Comparison of ENCODE assay signal across 17 cellular contexts in genomic region chr16:80330803-80331202, GRCh38.
DNase-seq lines count a peak whose midpoint lies in the region; ATAC-seq, FAIRE-seq and TF ChIP-seq lines count a peak whose summit lies in the region.
"Had no signal": no experiment of that assay in that cellular context is flagged by ENCODE, and none has a peak within 500 bp of the region (broad histone marks: within the 10 kb centered on the region; RNA-seq: fewer than 3 reads in every experiment).

No MANE protein-coding gene starts in this region.

- no peak for TF ChIP-seq CTCF in liver (IDR thresholded peaks at IDR 0.05; ENCODE audit: low read depth, low read length, missing input control)
- no peak for TF ChIP-seq CTCF in HepG2 (CRISPR knock-in tag; IDR thresholded peaks at IDR 0.05)
- TF ChIP-seq CTCF in osteoblast (IDR thresholded peaks at IDR 0.05; ENCODE audit: extremely low read depth, low read depth, low read length), result no peak

- no TSS peak for BruUV-seq in HepG2 (replicated peaks; lab: Mats Ljungman, UMichigan)

- TF ChIP-seq EP300 in HepG2 (IDR thresholded peaks at IDR 0.05; ENCODE audit: low read depth in 2 of 2, low read length in 2 of 2) (no peak), HepG2 (CRISPR knock-in tag; IDR thresholded peaks at IDR 0.05; ENCODE audit: borderline replicate concordance) (no peak)

- H3K27me3 ChIP-seq in liver (ENCODE audit: control insufficient read depth in 4 of 4, insufficient read depth in 4 of 4, low read length in 3 of 4) (no peaks in the 10 kb centered on the region), HepG2 (ENCODE audit: control insufficient read depth in 1 of 2, insufficient read depth in 2 of 2, low read length in 2 of 2) (no peaks in the 10 kb centered on the region; a peak in 1 of 5 replicates), small intestine (ENCODE audit: control insufficient read depth in 2 of 2, insufficient read depth in 2 of 2, low read length in 2 of 2) (no peaks in the 10 kb centered on the region), aorta (ENCODE audit: control insufficient read depth in 1 of 2, insufficient read depth in 2 of 2, low read length in 1 of 2) (no peaks in the 10 kb centered on the region), osteoblast (ENCODE audit: insufficient read depth, low read length) (peaks cover 3% of the 10 kb centered on the region)
- H3K27me3 ChIP-seq: BLaER1 had no signal

- POLR2A ChIA-PET in HepG2 (lab: Yijun Ruan, JAX), result no interaction called here

- H3K79me2 ChIP-seq in HepG2 (ENCODE audit: insufficient read depth, low read length) (no peaks in the 10 kb centered on the region), osteoblast (ENCODE audit: insufficient read depth, low read length) (no peaks in the 10 kb centered on the region)

- 58% methylated on average over 3 of the region's 3 CpGs for WGBS in liver
- 0% methylated on average over 3 of the region's 3 CpGs for WGBS in HepG2 (ENCODE audit: low lambda C conversion rate)
- 11 to 51% (median 37%) methylated on average over 3 of the region's 3 CpGs for WGBS in small intestine, 3 donors
- 52 to 80% methylated on average over 3 of the region's 3 CpGs for WGBS in aorta, 2 donors

- H3K9me3 ChIP-seq in liver (ENCODE audit: control insufficient read depth in 4 of 4, low read length in 3 of 4) (no peaks in the 10 kb centered on the region), HepG2 (ENCODE audit: low read length) (no peaks in the 10 kb centered on the region), small intestine (ENCODE audit: control insufficient read depth, low read depth) (no peaks in the 10 kb centered on the region), aorta (ENCODE audit: control insufficient read depth, low read length) (no peaks in the 10 kb centered on the region), osteoblast (ENCODE audit: low read depth, low read length) (no peaks in the 10 kb centered on the region)
- H3K9me3 ChIP-seq: A549, BLaER1 had no signal

- no peak for FAIRE-seq in HepG2 (lab: Jason Lieb, UNC)
- no peak for FAIRE-seq in small intestine (lab: Jason Lieb, UNC)
- FAIRE-seq: A549, H54 had no signal

- H3K36me3 ChIP-seq in liver (ENCODE audit: control insufficient read depth in 4 of 4, insufficient read depth in 3 of 4, low read depth in 1 of 4, low read length in 3 of 4) (no peaks in the 10 kb centered on the region), HepG2 (replicated peaks in 1 of 2; ENCODE audit: control insufficient read depth in 1 of 2, insufficient read depth in 2 of 2, low read length in 2 of 2) (no peaks in the 10 kb centered on the region), small intestine (ENCODE audit: control insufficient read depth in 2 of 2, insufficient read depth in 2 of 2, low read length in 2 of 2) (no peaks in the 10 kb centered on the region), aorta (ENCODE audit: control insufficient read depth in 1 of 2, insufficient read depth in 2 of 2, low read length in 1 of 2) (no peaks in the 10 kb centered on the region), osteoblast (ENCODE audit: insufficient read depth, low read length) (no peaks in the 10 kb centered on the region)
- H3K36me3 ChIP-seq: BLaER1 had no signal

- H3K4me2 ChIP-seq in HepG2 (ENCODE audit: low read depth, low read length) (no peak overlapping the region), osteoblast (ENCODE audit: insufficient read depth, low read length) (no peak overlapping the region)
- H3K4me2 ChIP-seq: A549, BLaER1, GM23338 had no signal

- DNase-seq in HepG2 (ENCODE audit: low spot score) (no peak), left colon (no peak), small intestine (peak; percentile 82), dedifferentiated amniotic fluid mesenchymal stem cell (ENCODE audit: extremely low spot score) (no peak), aorta (no peak), osteoblast (ENCODE audit: insufficient read length, low spot score, missing footprints) (no peak)
- DNase-seq: CD4-positive, alpha-beta memory T cell; DMS79 treated with DMSO at 0.1 percent for 48 hours; GF-D8; HCEC 1CT had no signal

- CTCF ChIA-PET in HepG2 (lab: Yijun Ruan, JAX; ENCODE audit: low intra/inter-chr PET ratio, low total read pairs), result no interaction called here

- in situ Hi-C loops in HepG2 (cut with HindIII; ENCODE audit: extremely low pct_ligation_motif_present, low pct_unique_long_range_greater_than_20kb), result no loop called here

- TF ChIP-seq POLR2A in HepG2 (IDR thresholded peaks at IDR 0.05; ENCODE audit: insufficient read depth in 1 of 2, low read depth in 2 of 2, low read length in 2 of 2), result no peak

- H3K9ac ChIP-seq in liver (ENCODE audit: low read depth in 1 of 2, low read length in 2 of 2), result no peak overlapping the region
- H3K9ac ChIP-seq in HepG2 (ENCODE audit: insufficient read depth, low read depth, low read length), result no peak overlapping the region
- H3K9ac ChIP-seq: BLaER1 had no signal

- no peaks in the 10 kb centered on the region for H3K4me1 ChIP-seq in liver (ENCODE audit: control insufficient read depth in 4 of 4, insufficient read depth in 4 of 4, low read length in 3 of 4)
- no peaks in the 10 kb centered on the region for H3K4me1 ChIP-seq in HepG2 (ENCODE audit: insufficient read depth, low read length)
- no peaks in the 10 kb centered on the region for H3K4me1 ChIP-seq in small intestine (ENCODE audit: control insufficient read depth in 2 of 2, insufficient read depth in 1 of 2, low read depth in 1 of 2, low read length in 1 of 2)
- no peaks in the 10 kb centered on the region for H3K4me1 ChIP-seq in aorta (ENCODE audit: control insufficient read depth in 1 of 2, insufficient read depth in 2 of 2, low read length in 2 of 2)
- H3K4me1 ChIP-seq in osteoblast (ENCODE audit: insufficient read depth, low read length), result no peaks in the 10 kb centered on the region
- H3K4me1 ChIP-seq: A549, BLaER1 had no signal

- no peak overlapping the region for H3K4me3 ChIP-seq in liver (ENCODE audit: low read depth in 1 of 3, low read length in 3 of 3)
- H3K4me3 ChIP-seq in HepG2 (replicated peaks in 1 of 3; ENCODE audit: insufficient read depth in 1 of 3, low read depth in 2 of 3, low read length in 3 of 3), result no peak overlapping the region
- no peak overlapping the region for H3K4me3 ChIP-seq in small intestine (ENCODE audit: low read depth in 1 of 2, low read length in 2 of 2)
- no peak overlapping the region for H3K4me3 ChIP-seq in aorta (ENCODE audit: low read length in 2 of 2)
- H3K4me3 ChIP-seq in osteoblast (ENCODE audit: insufficient read depth, low read length), result no peak overlapping the region
- H3K4me3 ChIP-seq: A549, BLaER1, GM23338 had no signal

- intact Hi-C loops in HepG2 (cut with micrococcal nuclease; ENCODE audit: unreplicated experiment) (no loop called here), left colon (cut with DNase I, micrococcal nuclease) (no loop called here), aorta (cut with DNase I) (no loop called here)

- ATAC-seq in HepG2 (no peak), left colon (peak; percentile 91), aorta (ENCODE audit: low FRiP score) (no peak)
- ATAC-seq: A549, GM23338 had no signal

- TF ChIP-seq RAD21 in liver (IDR thresholded peaks at IDR 0.05) (no peak), HepG2 (CRISPR knock-in tag; IDR thresholded peaks at IDR 0.05) (no peak)

- H4K20me1 ChIP-seq in HepG2 (ENCODE audit: insufficient read depth, low read length) (no peaks in the 10 kb centered on the region), osteoblast (ENCODE audit: insufficient read depth, low read length) (no peaks in the 10 kb centered on the region)
- H4K20me1 ChIP-seq: BLaER1 had no signal

- no peak overlapping the region for H2AFZ ChIP-seq in HepG2 (ENCODE audit: low read length)
- no peak overlapping the region for H2AFZ ChIP-seq in osteoblast (ENCODE audit: low read length)
- H2AFZ ChIP-seq: GM23338 had no signal

- no peak overlapping the region for H3K27ac ChIP-seq in liver (ENCODE audit: low read depth in 1 of 2, low read length in 2 of 2)
- no peak overlapping the region for H3K27ac ChIP-seq in HepG2 (ENCODE audit: extremely low read length, insufficient read depth, low read length)
- no peak overlapping the region for H3K27ac ChIP-seq in small intestine (ENCODE audit: low read depth in 1 of 2, low read length in 1 of 2)
- H3K27ac ChIP-seq in aorta (ENCODE audit: low read depth in 1 of 2, low read length in 2 of 2), result no peak overlapping the region
- H3K27ac ChIP-seq in osteoblast (ENCODE audit: low read depth, low read length), result no peak overlapping the region
- H3K27ac ChIP-seq: 22Rv1, A549, BLaER1, HL-60 had no signal

TF ChIP-seq in liver, 16 proteins besides CTCF, POLR2A, EP300 and RAD21:
- TF ChIP-seq MAX (IDR thresholded peaks at IDR 0.05) (no peak), SP1 (IDR thresholded peaks at IDR 0.05) (no peak), JUND (IDR thresholded peaks at IDR 0.05) (no peak), ATF3 (IDR thresholded peaks at IDR 0.05) (no peak), TAF1 (conservative IDR thresholded peaks at IDR 0.05) (no peak), HNF4A (conservative IDR thresholded peaks at IDR 0.05) (peak; percentile 24 to 40)
TF ChIP-seq in liver: peak in this region for 1.

TF ChIP-seq in HepG2, 621 proteins besides CTCF, POLR2A, EP300 and RAD21:
- TF ChIP-seq ZNF138 (CRISPR knock-in tag; IDR thresholded peaks at IDR 0.05; ENCODE audit: low read depth) (no peak), ZNF737 (CRISPR knock-in tag; IDR thresholded peaks at IDR 0.05; ENCODE audit: borderline replicate concordance) (no peak), ZKSCAN8 (CRISPR knock-in tag; IDR thresholded peaks at IDR 0.05; ENCODE audit: borderline replicate concordance) (no peak), GATAD1 (CRISPR knock-in tag; IDR thresholded peaks at IDR 0.05) (no peak), ZNF317 (CRISPR knock-in tag; IDR thresholded peaks at IDR 0.05) (no peak), HIVEP1 (CRISPR knock-in tag; IDR thresholded peaks at IDR 0.05) (no peak), HNF4G (IDR thresholded peaks at IDR 0.05; ENCODE audit: borderline replicate concordance, low read depth, low read length) (no peak), HNF4G (CRISPR knock-in tag; IDR thresholded peaks at IDR 0.05; ENCODE audit: borderline replicate concordance, low read depth) (no peak), MXD3 (CRISPR knock-in tag; IDR thresholded peaks at IDR 0.05) (no peak), CREBL2 (CRISPR knock-in tag; IDR thresholded peaks at IDR 0.05; ENCODE audit: borderline replicate concordance) (no peak)
